Comparison of ENCODE assay signal across 1 cellular context in genomic region chr15:91499774-91500383, GRCh38.
TF ChIP-seq lines count a peak whose summit lies in the region.

No MANE protein-coding gene starts in this region.

TF ChIP-seq in GM23338, 12 proteins besides CTCF, POLR2A, EP300 and RAD21:
- 0 out of 2 replicates have a peak, but pooled peaks have one; percentile 66 for TF ChIP-seq ZNF462 (CRISPR knock-in tag; IDR thresholded peaks at IDR 0.05)
- TF ChIP-seq ZNF331 (CRISPR knock-in tag; IDR thresholded peaks at IDR 0.05; ENCODE audit: low read depth): no peak
TF ChIP-seq in GM23338: peak in this region for 1.
